Comparison of ENCODE assay signal across 10 cellular contexts in genomic region chr10:71244638-71245419, GRCh38. TPM values are rescaled to one million over a fixed set of nuclear protein-coding genes. Genes with fewer than 3 reads are reported as not detected.
DNase-seq lines count a peak whose midpoint lies in the region; ATAC-seq, FAIRE-seq and TF ChIP-seq lines count a peak whose summit lies in the region.
"Had no signal": no experiment of that assay in that cellular context is flagged by ENCODE, and none has a peak within 500 bp of the region (broad histone marks: within the 10 kb centered on the region; RNA-seq: fewer than 3 reads in every experiment).

No MANE protein-coding gene starts in this region.

- H3K4me3 ChIP-seq in PC-9 (no peak overlapping the region), esophagus squamous epithelium (peak overlapping the region in 3 of 4 donors; percentile 21 to 53 (median 28)), neuronal stem cell (ENCODE audit: low read length in 2 of 2) (no peak overlapping the region)

- WGBS in esophagus squamous epithelium, 2 donors: 22 to 23% methylated on average over 26 to 27 of the region's 27 CpGs
- no CpG with 5 or more reads among the region's 27 CpGs for WGBS in neuronal stem cell (ENCODE audit: extremely low coverage in 2 of 2, insufficient read length in 2 of 2, insufficient replicate concordance in 1 of 2), 2 donors

- H2BK15ac ChIP-seq in neuronal stem cell (ENCODE audit: low read length): no peak overlapping the region

- POLR2A ChIA-PET in PC-9 (lab: Charles Lee; ENCODE audit: unreplicated experiment): no interaction called here

- TF ChIP-seq CTCF in AG09319 (IDR thresholded peaks at IDR 0.05; ENCODE audit: low read depth, low read length) (no peak), PC-9 (conservative IDR thresholded peaks at IDR 0.05) (no peak), esophagus squamous epithelium (IDR thresholded peaks at IDR 0.05) (no peak), omental fat pad (IDR thresholded peaks at IDR 0.05) (no peak), D721Med (IDR thresholded peaks at IDR 0.05; ENCODE audit: insufficient read depth, missing control alignments) (no peak)

- CTCF ChIA-PET in PC-9 (lab: Charles Lee): no interaction called here

- DNase-seq in AG09319 (ENCODE audit: extremely low read depth, low read depth) (peak; percentile 91), PC-9 (no peak), esophagus squamous epithelium (lab: John Stamatoyannopoulos, UW) (no peak), neuronal stem cell (ENCODE audit: low spot score) (no peak), omental fat pad (ENCODE audit: low spot score) (no peak), D721Med (ENCODE audit: insufficient read length, low spot score) (no peak)
- no peak for DNase-seq in activated effector memory CD4-positive, alpha-beta T cell treated with Interleukin-2 at 50 U/mL for 16 hours
- DNase-seq: islet precursor cell, NCI-H526 treated with DMSO at 0.1 percent for 48 hours had no signal

- H3K79me1 ChIP-seq in neuronal stem cell (ENCODE audit: low read depth, low read length): no peaks in the 10 kb centered on the region

- no peak overlapping the region for H3K4ac ChIP-seq in neuronal stem cell (ENCODE audit: low read length)

- peaks cover 68% of the 10 kb centered on the region for H3K4me1 ChIP-seq in PC-9 (replicated peaks; ENCODE audit: insufficient read depth)
- peaks cover 61 to 100% (median 64%) of the 10 kb centered on the region in 3 donors for H3K4me1 ChIP-seq in esophagus squamous epithelium
- H3K4me1 ChIP-seq in neuronal stem cell (ENCODE audit: control insufficient read depth in 2 of 2, insufficient read depth in 1 of 2, low read depth in 1 of 2, low read length in 2 of 2): peaks cover 3 to 16% of the 10 kb centered on the region in 2 donors

- peak overlapping the region; percentile 95 for H2AK5ac ChIP-seq in neuronal stem cell (ENCODE audit: low read depth, low read length)

- FAIRE-seq in D721Med (lab: Jason Lieb, UNC): no peak

- intact Hi-C loops in PC-9 (cut with micrococcal nuclease; ENCODE audit: unreplicated experiment): no loop called here
- intact Hi-C loops in esophagus squamous epithelium (cut with DNase I): no loop called here

- no peak for TF ChIP-seq POLR2A in esophagus squamous epithelium (IDR thresholded peaks at IDR 0.05)

- H3K9me2 ChIP-seq in PC-9 (ENCODE audit: insufficient read depth): no peaks in the 10 kb centered on the region

- no peak overlapping the region for H4K91ac ChIP-seq in neuronal stem cell (ENCODE audit: low read depth, low read length, poor library complexity)

- H2BK12ac ChIP-seq in neuronal stem cell (ENCODE audit: low read length): no peak overlapping the region

- peak overlapping the region; percentile 91 for H3K18ac ChIP-seq in neuronal stem cell (ENCODE audit: low read length)

- peak overlapping the region; percentile 35 for H2BK120ac ChIP-seq in neuronal stem cell (ENCODE audit: low read depth, low read length)

- H3K23ac ChIP-seq in neuronal stem cell (ENCODE audit: low read depth, low read length, poor library complexity): peak overlapping the region; percentile 17

- H3K9me3 ChIP-seq in PC-9 (ENCODE audit: insufficient read depth, low read depth) (no peaks in the 10 kb centered on the region), esophagus squamous epithelium (no peaks in the 10 kb centered on the region), neuronal stem cell (replicated peaks in 1 of 2; ENCODE audit: control insufficient read depth in 2 of 2, insufficient read depth in 1 of 2, low read depth in 1 of 2, low read length in 2 of 2) (no peaks in the 10 kb centered on the region)

- H3K79me2 ChIP-seq in PC-9 (ENCODE audit: low read depth): 0 out of 2 replicates have a peak, but pooled peaks cover 5% of the 10 kb centered on the region

- no peak overlapping the region for H4K8ac ChIP-seq in neuronal stem cell (ENCODE audit: low read depth, low read length)

- no peak for ATAC-seq in omental fat pad (ENCODE audit: low FRiP score)
- no peak for ATAC-seq in HG03025 (IDR thresholded peaks at IDR 0.05; ENCODE audit: low FRiP score, unreplicated experiment)

- H3K14ac ChIP-seq in neuronal stem cell (ENCODE audit: low read length): peak overlapping the region; percentile 82

- H3K36me3 ChIP-seq in PC-9 (ENCODE audit: low read depth): no peaks in the 10 kb centered on the region
- H3K36me3 ChIP-seq in esophagus squamous epithelium: no peaks in the 10 kb centered on the region
- no peaks in the 10 kb centered on the region for H3K36me3 ChIP-seq in neuronal stem cell (replicated peaks in 1 of 2; ENCODE audit: control insufficient read depth in 2 of 2, insufficient read depth in 2 of 2, low read length in 2 of 2)

- H3K27ac ChIP-seq in PC-9: peak overlapping the region; percentile 31
- H3K27ac ChIP-seq in esophagus squamous epithelium: peak overlapping the region; percentile 85 to 90 (median 87)
- H3K27ac ChIP-seq in neuronal stem cell (replicated peaks; ENCODE audit: low read length): no peak overlapping the region

- no peaks in the 10 kb centered on the region for H4K20me1 ChIP-seq in PC-9 (ENCODE audit: insufficient read depth)

- no TSS peak for BruUV-seq in PC-9 (replicated peaks; lab: Mats Ljungman, UMichigan)

- no peak overlapping the region for H3K9ac ChIP-seq in neuronal stem cell (ENCODE audit: low read depth, low read length, poor library complexity)

- H3K4me2 ChIP-seq in PC-9 (peak overlapping the region; percentile 39), neuronal stem cell (ENCODE audit: insufficient read depth, low read length, poor library complexity, severe bottlenecking) (no peak overlapping the region)

- no peak overlapping the region for H2AFZ ChIP-seq in PC-9
- no peak overlapping the region for H2AFZ ChIP-seq in neuronal stem cell (ENCODE audit: low read length)

- H3K27me3 ChIP-seq in PC-9 (ENCODE audit: insufficient read depth, low read depth) (no peaks in the 10 kb centered on the region), esophagus squamous epithelium (no peaks in the 10 kb centered on the region), neuronal stem cell (ENCODE audit: control insufficient read depth in 3 of 3, insufficient read depth in 3 of 3, low read depth in 1 of 3, low read length in 3 of 3) (peaks cover 0 to 11% (median 0%) of the 10 kb centered on the region in 3 experiments)

- peaks cover 48% of the 10 kb centered on the region for H3F3A ChIP-seq in PC-9 (ENCODE audit: insufficient read depth, low read depth)

- H2BK5ac ChIP-seq in neuronal stem cell (ENCODE audit: low read length): no peak overlapping the region

RNA-seq across cellular contexts. Expression of gene UNC5B, which starts 32.5 kb away (rescaled TPM):
- 1.7 and 2.7 TPM in 2 replicates for total RNA-seq in PC-9 (2021)
- 10 to 100 TPM; 18.9 to 48.1 (median 28.4) TPM for total RNA-seq in esophagus squamous epithelium
- polyA plus RNA-seq in neuronal stem cell (2013, experiment 1 of 2): 2.8 TPM
- polyA plus RNA-seq in neuronal stem cell (2013, experiment 2 of 2): 2.8 TPM
- 1 to 10 TPM; 3.4 to 5.2 (median 3.9) TPM for total RNA-seq in omental fat pad

Comparison
In these comparisons a context has a peak if more than half of its experiments do, and no peak if none do; other contexts are left out.
1. H3K4me3 ChIP-seq: peak in esophagus squamous epithelium (3 of 4); none in PC-9 (single experiment) and neuronal stem cell (0 of 2).